In the genomic region with DNA sequence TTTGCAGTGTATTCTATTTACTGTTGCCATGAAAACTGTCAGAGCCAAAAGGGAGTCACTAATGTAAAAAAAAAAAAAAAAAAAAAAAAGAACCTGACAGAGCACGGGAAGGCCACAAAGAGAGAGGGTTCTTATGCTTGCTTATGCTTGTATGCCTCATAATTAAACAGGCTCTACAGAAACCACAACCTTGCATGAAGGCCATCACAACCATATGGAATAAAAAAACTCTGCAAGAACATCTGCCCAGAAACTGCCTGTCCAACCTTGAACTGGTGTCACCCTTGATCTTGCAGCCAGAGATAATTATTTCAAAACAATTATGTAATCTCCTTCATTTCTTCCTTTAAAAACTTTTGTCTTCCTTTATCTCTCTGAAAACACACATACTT, we compare ENCODE assay signal across 24 cellular contexts. TPM values are rescaled to one million over a fixed set of nuclear protein-coding genes. Genes with fewer than 3 reads are reported as not detected.
DNase-seq lines count a peak whose midpoint lies in the region; ATAC-seq, FAIRE-seq and TF ChIP-seq lines count a peak whose summit lies in the region.
"Had no signal": no experiment of that assay in that cellular context is flagged by ENCODE, and none has a peak within 500 bp of the region (broad histone marks: within the 10 kb centered on the region; RNA-seq: fewer than 3 reads in every experiment).

No MANE protein-coding gene starts in this region.

- no peak for ATAC-seq in GM19452 (IDR thresholded peaks at IDR 0.05; ENCODE audit: unreplicated experiment)
- ATAC-seq: activated CD4-positive, CD25-positive, alpha-beta regulatory T cell treated with anti-CD3 and anti-CD28 coated beads, Interleukin-2, amount 50 U/mL, for 24 hours; activated CD8-positive, alpha-beta T cell treated with anti-CD3 and anti-CD28 coated beads for 36 hours; HepG2; upper lobe of right lung had no signal

- H2AFZ ChIP-seq in osteoblast (ENCODE audit: low read length), result no peak overlapping the region

- no peaks in the 10 kb centered on the region for H3K36me3 ChIP-seq in esophagus (ENCODE audit: control insufficient read depth in 2 of 2, insufficient read depth in 2 of 2, low read length in 1 of 2)
- H3K36me3 ChIP-seq in osteoblast (ENCODE audit: insufficient read depth, low read length), result no peaks in the 10 kb centered on the region
- H3K36me3 ChIP-seq in tibial nerve, result no peaks in the 10 kb centered on the region
- H3K36me3 ChIP-seq: spleen, upper lobe of right lung had no signal

- no peak overlapping the region for H3K4me3 ChIP-seq in esophagus (ENCODE audit: low read depth in 1 of 2, low read length in 2 of 2)
- H3K4me3 ChIP-seq in osteoblast (ENCODE audit: insufficient read depth, low read length), result no peak overlapping the region
- no peak overlapping the region for H3K4me3 ChIP-seq in tibial nerve
- H3K4me3 ChIP-seq: dorsolateral prefrontal cortex, lung, spleen, upper lobe of right lung had no signal

- H4K20me1 ChIP-seq in osteoblast (ENCODE audit: insufficient read depth, low read length), result no peaks in the 10 kb centered on the region

- DNase-seq in DMS79 treated with DMSO at 0.1 percent for 48 hours (lab: John Stamatoyannopoulos, UW), result peak; percentile 19
- no peak for DNase-seq in DMS79 (lab: John Stamatoyannopoulos, UW)
- DNase-seq in OCI-M1 (lab: John Stamatoyannopoulos, UW), result peak; percentile 36
- DNase-seq in osteoblast (ENCODE audit: insufficient read length, low spot score, missing footprints), result no peak
- DNase-seq in tibial nerve (ENCODE audit: low spot score in 2 of 2), result no peak
- DNase-seq in GM12892 (ENCODE audit: insufficient read length), result no peak
- DNase-seq: activated CD8-positive, alpha-beta T cell treated with anti-CD3 and anti-CD28 coated beads for 36 hours; amygdala; dorsolateral prefrontal cortex; MM.1S; NCI-H146; NCI-H446 treated with DMSO at 0.1 percent for 48 hours; NK-92 treated with Interleukin-12 subunit alpha and Interleukin-12 subunit beta, amount 100 ng/mL, for 24 hours; spleen; stimulated activated CD4-positive, alpha-beta T cell treated with anti-CD3 and anti-CD28 coated beads, Interleukin-4, amount 100 ng/mL, for 4 hours; T1000; upper lobe of right lung had no signal

- H3K27ac ChIP-seq in esophagus (ENCODE audit: low read depth in 2 of 2, low read length in 1 of 2) (peak overlapping the region; percentile 24 to 61), osteoblast (ENCODE audit: low read depth, low read length) (peak overlapping the region; percentile 76), tibial nerve (no peak overlapping the region)
- H3K27ac ChIP-seq: 22Rv1, dorsolateral prefrontal cortex, RWPE1, spleen, upper lobe of right lung had no signal

- WGBS in esophagus, 2 donors, result 40 to 44% methylated on average over 1 of the region's 1 CpG
- 66 to 70% methylated on average over 1 of the region's 1 CpG for WGBS in tibial nerve, 2 donors

- no peak for TF ChIP-seq POLR2A in tibial nerve (IDR thresholded peaks at IDR 0.05)
- TF ChIP-seq POLR2A in GM12892 (IDR thresholded peaks at IDR 0.05; ENCODE audit: low read depth, low read length), result no peak

- H3K79me2 ChIP-seq in osteoblast (ENCODE audit: insufficient read depth, low read length), result no peaks in the 10 kb centered on the region

- H3K9me3 ChIP-seq in esophagus (ENCODE audit: control insufficient read depth in 2 of 2, insufficient read depth in 1 of 2, low read depth in 1 of 2, low read length in 1 of 2) (no peaks in the 10 kb centered on the region), osteoblast (ENCODE audit: low read depth, low read length) (no peaks in the 10 kb centered on the region), tibial nerve (no peaks in the 10 kb centered on the region)
- H3K9me3 ChIP-seq: spleen, upper lobe of right lung had no signal

- TF ChIP-seq CTCF in osteoblast (IDR thresholded peaks at IDR 0.05; ENCODE audit: extremely low read depth, low read depth, low read length), result no peak
- no peak for TF ChIP-seq CTCF in tibial nerve (IDR thresholded peaks at IDR 0.05)

- H3K4me1 ChIP-seq in esophagus (ENCODE audit: control insufficient read depth in 2 of 2, insufficient read depth in 2 of 2, low read length in 1 of 2) (no peaks in the 10 kb centered on the region), osteoblast (ENCODE audit: insufficient read depth, low read length) (peaks cover 16% of the 10 kb centered on the region), tibial nerve (no peaks in the 10 kb centered on the region)
- H3K4me1 ChIP-seq: upper lobe of right lung had no signal

- no peak overlapping the region for H3K4me2 ChIP-seq in osteoblast (ENCODE audit: insufficient read depth, low read length)

- H3K27me3 ChIP-seq in esophagus (ENCODE audit: control insufficient read depth in 1 of 2, insufficient read depth in 2 of 2, low read length in 2 of 2), result no peaks in the 10 kb centered on the region
- no peaks in the 10 kb centered on the region for H3K27me3 ChIP-seq in osteoblast (ENCODE audit: insufficient read depth, low read length)
- H3K27me3 ChIP-seq in tibial nerve, result no peaks in the 10 kb centered on the region
- H3K27me3 ChIP-seq: spleen, upper lobe of right lung had no signal

- TF ChIP-seq EP300 in tibial nerve (IDR thresholded peaks at IDR 0.05), result no peak

- FAIRE-seq in GM12892 (lab: Jason Lieb, UNC), result no peak
- FAIRE-seq: HepG2 had no signal

RNA-seq across cellular contexts. Expression of a gene that starts 50.0 kb away (rescaled TPM):
- 10 to 100 TPM in 1 of 2 donors, 1 to 10 TPM in 1; 8.1 to 14.1 TPM for polyA plus RNA-seq in esophagus
- total RNA-seq in osteoblast, result 2.2 and 4.7 TPM in 2 replicates
- 1 to 10 TPM; 1.3 to 2.0 (median 1.7) TPM for total RNA-seq in tibial nerve
- 2.0 TPM for polyA plus RNA-seq in GM12892 (2012; ENCODE audit: missing spikeins)
- total RNA-seq: HepG2, upper lobe of right lung had no signal
- polyA plus RNA-seq: HepG2 had no signal

Comparison
In these comparisons a context has a peak if more than half of its experiments do, and no peak if none do; other contexts are left out.
1. DNase-seq: peak in DMS79 treated with DMSO at 0.1 percent for 48 hours (single experiment) and OCI-M1 (single experiment); none in DMS79 (single experiment), osteoblast (single experiment), tibial nerve (0 of 2) and GM12892 (single experiment).
2. H3K27ac ChIP-seq: peak in esophagus (2 of 2) and osteoblast (single experiment); none in tibial nerve (0 of 4).